ENCODE assay signal across 6 cellular contexts in the genomic region with DNA sequence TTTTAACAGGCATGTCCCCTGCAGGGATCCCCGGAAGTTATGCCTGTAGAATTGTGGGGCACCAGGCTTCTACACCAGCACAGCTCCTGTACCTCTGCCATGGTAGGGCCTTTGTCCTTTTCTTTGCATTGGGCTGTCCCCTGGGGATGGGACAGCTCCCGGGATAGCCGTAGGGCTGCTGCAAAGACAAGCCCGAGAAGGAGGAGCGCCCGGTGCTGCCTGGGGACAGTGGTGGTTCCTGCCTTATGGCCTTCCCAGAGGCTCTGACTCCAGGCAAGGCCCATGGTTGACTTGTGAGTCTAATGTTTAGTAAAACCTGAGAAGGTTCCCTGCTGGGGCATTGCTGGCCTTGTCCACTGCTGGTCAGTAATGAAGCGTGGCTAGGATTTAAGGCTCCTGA. TPM values are rescaled to one million over a fixed set of nuclear protein-coding genes. Genes with fewer than 3 reads are reported as not detected.
"Had no signal": no experiment of that assay in that cellular context is flagged by ENCODE, and none has a peak within 500 bp of the region (broad histone marks: within the 10 kb centered on the region; RNA-seq: fewer than 3 reads in every experiment).

No MANE protein-coding gene starts in this region.

- H3K4me1 ChIP-seq: HAP-1 had no signal

- H3K4me3 ChIP-seq: GM23248, HAP-1, K562 had no signal

- DNase-seq: GOT3, H7, IMR-90 had no signal

- H2AFZ ChIP-seq: GM23248 had no signal

- H3K9ac ChIP-seq: GM23248 had no signal

- ATAC-seq: K562 had no signal

- H3K27ac ChIP-seq: GM23248 had no signal

- H3K36me3 ChIP-seq: HAP-1 had no signal

- H3K9me3 ChIP-seq: HAP-1 had no signal

RNA-seq across cellular contexts. Expression of gene TMEM37, which starts 30.9 kb away (rescaled TPM):
- total RNA-seq: GM23248 had no signal
